Comparison of ENCODE assay signal across 26 cellular contexts in genomic region chrX:2284601-2285000, GRCh38.
A peak's percentile ranks its signal among the peaks of the same experiment; 100 is the strongest.
DNase-seq lines count a peak whose midpoint lies in the region; ATAC-seq, FAIRE-seq and TF ChIP-seq lines count a peak whose summit lies in the region.
"Had no signal": no experiment of that assay in that cellular context is flagged by ENCODE, and none has a peak within 500 bp of the region (broad histone marks: within the 10 kb centered on the region; RNA-seq: fewer than 3 reads in every experiment).

No MANE protein-coding gene starts in this region.

- H4K8ac ChIP-seq in IMR-90 (ENCODE audit: low read depth in 2 of 2, low read length in 2 of 2) = no peak overlapping the region

- no peaks in the 10 kb centered on the region for H3K27me3 ChIP-seq in IMR-90 (ENCODE audit: control insufficient read depth, insufficient read depth, low read length)
- H3K27me3 ChIP-seq in osteoblast (ENCODE audit: insufficient read depth, low read length) = no peaks in the 10 kb centered on the region

- H3K9me1 ChIP-seq in IMR-90 (ENCODE audit: insufficient read depth, low read length) = no peaks in the 10 kb centered on the region

- H2AK5ac ChIP-seq in IMR-90 (ENCODE audit: low read depth, low read length) = no peak overlapping the region

- no peak overlapping the region for H3K23ac ChIP-seq in IMR-90 (ENCODE audit: low read depth, low read length)

- H3K79me2 ChIP-seq in osteoblast (ENCODE audit: insufficient read depth, low read length) = no peaks in the 10 kb centered on the region

- POLR2A ChIA-PET in IMR-90 (lab: Charles Lee; ENCODE audit: unreplicated experiment) = no interaction called here

- no peak overlapping the region for H2AK9ac ChIP-seq in IMR-90 (replicated peaks; ENCODE audit: low read depth, low read length, poor library complexity)

- intact Hi-C loops in IMR-90 (cut with micrococcal nuclease) = no loop called here

- no peak for FAIRE-seq in HTR-8/SVneo (lab: Jason Lieb, UNC)
- FAIRE-seq: A549, D721Med, GM18507, GM19239, H1 had no signal

- no peak overlapping the region for H4K5ac ChIP-seq in IMR-90 (ENCODE audit: low read depth, low read length)

- DNase-seq in IMR-90 (peak; percentile 12), chondrocyte (ENCODE audit: low spot score) (no peak), foreskin fibroblast (peak; percentile 12 to 50), osteoblast (ENCODE audit: insufficient read length, low spot score, missing footprints) (no peak), NCI-H1694 (lab: John Stamatoyannopoulos, UW) (no peak), KG1 (lab: John Stamatoyannopoulos, UW) (no peak), NCI-H69 (lab: John Stamatoyannopoulos, UW) (no peak), HTR-8/SVneo (ENCODE audit: insufficient read length, low spot score) (no peak)
- DNase-seq: DMS53, GDM1, NCI-H1105, NCI-H146, NCI-H2081, NCI-H2171 treated with DMSO at 0.1 percent for 48 hours, NCI-H524 treated with DMSO at 0.1 percent for 48 hours, PC-3, SHP77 had no signal

- dilution Hi-C loops in IMR-90 (cut with HindIII; ENCODE audit: low sequenced_read_pairs, unreplicated experiment) = no loop called here

- H4K91ac ChIP-seq in IMR-90 (ENCODE audit: insufficient read depth, low read depth, low read length) = no peak overlapping the region

- H3K36me3 ChIP-seq in IMR-90 (ENCODE audit: control insufficient read depth, insufficient read depth, low read length) (peaks cover 8% of the 10 kb centered on the region), osteoblast (ENCODE audit: insufficient read depth, low read length) (no peaks in the 10 kb centered on the region)

- H2BK15ac ChIP-seq in IMR-90 (ENCODE audit: low read depth, low read length) = no peak overlapping the region

- CTCF ChIA-PET in IMR-90 (lab: Yijun Ruan, JAX) = no interaction called here

- H3K27me3 Mint-ChIP-seq in chondrocyte (ENCODE audit: low read depth) = no peaks in the 10 kb centered on the region
- H3K27me3 Mint-ChIP-seq: B cell had no signal

- no TSS peak for BruUV-seq in IMR-90 (replicated peaks; lab: Mats Ljungman, UMichigan)

- no peak overlapping the region for H3K9ac ChIP-seq in IMR-90 (ENCODE audit: low read depth, low read length)

- H3K14ac ChIP-seq in IMR-90 (replicated peaks; ENCODE audit: low read depth, low read length) = no peak overlapping the region

- H3K9me3 ChIP-seq in IMR-90 (ENCODE audit: control insufficient read depth, insufficient read depth, low read length) (no peaks in the 10 kb centered on the region), osteoblast (ENCODE audit: low read depth, low read length) (no peaks in the 10 kb centered on the region)

- H3K4me1 ChIP-seq in IMR-90 (ENCODE audit: control insufficient read depth, insufficient read depth, low read length) = 0 out of 2 replicates have a peak, but pooled peaks cover 2% of the 10 kb centered on the region
- no peaks in the 10 kb centered on the region for H3K4me1 ChIP-seq in osteoblast (ENCODE audit: insufficient read depth, low read length)
- H3K4me1 ChIP-seq: A549 had no signal

- no peak overlapping the region for H2BK120ac ChIP-seq in IMR-90 (ENCODE audit: low read depth, low read length)

- TF ChIP-seq CTCF in IMR-90 (conservative IDR thresholded peaks at IDR 0.05; ENCODE audit: low read depth, low read length) (peak; percentile 34), chondrocyte (IDR thresholded peaks at IDR 0.05) (peak; percentile 51), foreskin fibroblast (IDR thresholded peaks at IDR 0.05; ENCODE audit: low read depth, low read length) (no peak), osteoblast (IDR thresholded peaks at IDR 0.05; ENCODE audit: extremely low read depth, low read depth, low read length) (peak; percentile 12)

- H3K4me3 Mint-ChIP-seq in chondrocyte (ENCODE audit: unreplicated experiment) = no peak overlapping the region
- H3K4me3 Mint-ChIP-seq: B cell, CD14-positive monocyte had no signal

- H4K20me1 ChIP-seq in IMR-90 (ENCODE audit: insufficient read depth, low read length) (no peaks in the 10 kb centered on the region), osteoblast (ENCODE audit: insufficient read depth, low read length) (no peaks in the 10 kb centered on the region)

- no peak overlapping the region for H3K27ac ChIP-seq in IMR-90 (ENCODE audit: insufficient read depth, low read length)
- H3K27ac ChIP-seq in osteoblast (ENCODE audit: low read depth, low read length) = no peak overlapping the region
- H3K27ac ChIP-seq: A549, HL-60 had no signal

- no peak overlapping the region for H2BK5ac ChIP-seq in IMR-90 (ENCODE audit: low read depth, low read length, poor library complexity, severe bottlenecking)

- no CpG with 5 or more reads among the region's 4 CpGs for WGBS in IMR-90 (ENCODE audit: extremely low coverage in 2 of 2, insufficient read length in 1 of 2), 2 experiments

- H3K79me1 ChIP-seq in IMR-90 (ENCODE audit: low read depth in 1 of 2, low read length in 2 of 2) = no peaks in the 10 kb centered on the region

- H3K36me3 Mint-ChIP-seq in chondrocyte (ENCODE audit: low read depth) = peaks cover 16% of the 10 kb centered on the region

- no peak overlapping the region for H2BK20ac ChIP-seq in IMR-90 (ENCODE audit: low read depth, low read length)

- ATAC-seq in IMR-90 (ENCODE audit: low read depth) = no peak
- ATAC-seq: A549, HCT116, PC-3 had no signal

- H3K4me2 ChIP-seq in IMR-90 (ENCODE audit: low read depth, low read length) (no peak overlapping the region), osteoblast (ENCODE audit: insufficient read depth, low read length) (no peak overlapping the region)
- H3K4me2 ChIP-seq: A549 had no signal

- in situ Hi-C loops in IMR-90 (cut with MboI; ENCODE audit: low sequenced_read_pairs) = no loop called here

- 0 out of 2 replicates have a peak, but pooled peaks have one; percentile 21 for TF ChIP-seq RAD21 in IMR-90 (IDR thresholded peaks at IDR 0.05; ENCODE audit: low read length)

- H3K4me3 ChIP-seq in IMR-90 (ENCODE audit: insufficient read depth, low read depth, low read length) (no peak overlapping the region), foreskin fibroblast (ENCODE audit: low read depth in 1 of 2, low read length in 2 of 2) (no peak overlapping the region), osteoblast (ENCODE audit: insufficient read depth, low read length) (no peak overlapping the region)
- H3K4me3 ChIP-seq: A549 had no signal

- H3K4me1 Mint-ChIP-seq in chondrocyte (ENCODE audit: low read depth) = peaks cover 7% of the 10 kb centered on the region
- H3K4me1 Mint-ChIP-seq: CD14-positive monocyte had no signal

- H3K4ac ChIP-seq in IMR-90 (ENCODE audit: low read depth, low read length) = no peak overlapping the region

- no peak overlapping the region for H2AFZ ChIP-seq in IMR-90 (replicated peaks; ENCODE audit: low read length, poor library complexity)
- no peak overlapping the region for H2AFZ ChIP-seq in osteoblast (ENCODE audit: low read length)

- TF ChIP-seq POLR2A in IMR-90 (IDR thresholded peaks at IDR 0.05; ENCODE audit: low read depth, low read length) = no peak

- no peak overlapping the region for H3K18ac ChIP-seq in IMR-90 (ENCODE audit: low read depth, low read length)

- H3K9me3 Mint-ChIP-seq in chondrocyte (ENCODE audit: low read depth) = no peaks in the 10 kb centered on the region

- no peak overlapping the region for H3K27ac Mint-ChIP-seq in chondrocyte (ENCODE audit: unreplicated experiment)
- H3K27ac Mint-ChIP-seq: B cell had no signal

- no peak overlapping the region for H3K56ac ChIP-seq in IMR-90 (ENCODE audit: extremely low read depth, insufficient read depth, low read length)

TF ChIP-seq in IMR-90, 13 proteins besides CTCF, POLR2A, EP300 and RAD21:
- no peak for TF ChIP-seq NFE2L2 (IDR thresholded peaks at IDR 0.05; ENCODE audit: low read depth, low read length)
- no peak for TF ChIP-seq BHLHE40 (IDR thresholded peaks at IDR 0.05; ENCODE audit: low read depth, low read length)
- no peak for TF ChIP-seq USF2 (IDR thresholded peaks at IDR 0.05; ENCODE audit: low read depth, low read length)
- TF ChIP-seq ELK1 (IDR thresholded peaks at IDR 0.05; ENCODE audit: borderline replicate concordance, low read depth, low read length) = no peak
- no peak for TF ChIP-seq MAFK (IDR thresholded peaks at IDR 0.05; ENCODE audit: low read depth, low read length)
- no peak for TF ChIP-seq RCOR1 (IDR thresholded peaks at IDR 0.05; ENCODE audit: insufficient replicate concordance, low read length)
- TF ChIP-seq CEBPB (IDR thresholded peaks at IDR 0.05; ENCODE audit: low read depth, low read length) = no peak
- no peak for TF ChIP-seq CHD1 (IDR thresholded peaks at IDR 0.05; ENCODE audit: low read depth, low read length)
- TF ChIP-seq SMC3 (IDR thresholded peaks at IDR 0.05; ENCODE audit: low read depth, low read length) = no peak
- TF ChIP-seq MXI1 (IDR thresholded peaks at IDR 0.05; ENCODE audit: borderline replicate concordance, low read depth, low read length) = no peak
- no peak for TF ChIP-seq RFX5 (IDR thresholded peaks at IDR 0.05; ENCODE audit: low read depth, low read length)
- no peak for TF ChIP-seq FOS (IDR thresholded peaks at IDR 0.05; ENCODE audit: low read depth, low read length)
- no peak for TF ChIP-seq MAZ (IDR thresholded peaks at IDR 0.05; ENCODE audit: borderline replicate concordance, low read depth, low read length)

Comparison
In these comparisons a context has a peak if more than half of its experiments do, and no peak if none do; other contexts are left out.
1. DNase-seq: peak in IMR-90 (single experiment) and foreskin fibroblast (2 of 2); none in chondrocyte (single experiment), osteoblast (single experiment), NCI-H1694 (single experiment), KG1 (single experiment), NCI-H69 (single experiment) and HTR-8/SVneo (single experiment).